In genomic region chr17:61065263-61065773, GRCh38 we compare ENCODE assay signal across 1 cellular context.
TF ChIP-seq lines count a peak whose summit lies in the region.

No MANE protein-coding gene starts in this region.

TF ChIP-seq in SK-N-SH, 30 proteins besides CTCF, POLR2A, EP300 and RAD21 (continued from another document):
- TF ChIP-seq, protein P1, sequence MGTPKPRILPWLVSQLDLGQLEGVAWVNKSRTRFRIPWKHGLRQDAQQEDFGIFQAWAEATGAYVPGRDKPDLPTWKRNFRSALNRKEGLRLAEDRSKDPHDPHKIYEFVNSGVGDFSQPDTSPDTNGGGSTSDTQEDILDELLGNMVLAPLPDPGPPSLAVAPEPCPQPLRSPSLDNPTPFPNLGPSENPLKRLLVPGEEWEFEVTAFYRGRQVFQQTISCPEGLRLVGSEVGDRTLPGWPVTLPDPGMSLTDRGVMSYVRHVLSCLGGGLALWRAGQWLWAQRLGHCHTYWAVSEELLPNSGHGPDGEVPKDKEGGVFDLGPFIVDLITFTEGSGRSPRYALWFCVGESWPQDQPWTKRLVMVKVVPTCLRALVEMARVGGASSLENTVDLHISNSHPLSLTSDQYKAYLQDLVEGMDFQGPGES (IDR thresholded peaks at IDR 0.05; ENCODE audit: low read depth, low read length), result no peak
- no peak for TF ChIP-seq SIN3A (IDR thresholded peaks at IDR 0.05; ENCODE audit: borderline replicate concordance, low read depth, low read length)
- no peak for TF ChIP-seq GATA2 (CRISPR knock-in tag; IDR thresholded peaks at IDR 0.05)
- TF ChIP-seq TCF12 (IDR thresholded peaks at IDR 0.05), result peak; percentile 84
- TF ChIP-seq FOXJ3 (CRISPR knock-in tag; IDR thresholded peaks at IDR 0.05), result no peak
- TF ChIP-seq NRF1 (IDR thresholded peaks at IDR 0.05; ENCODE audit: low read depth, low read length), result no peak
- TF ChIP-seq MAX (IDR thresholded peaks at IDR 0.05; ENCODE audit: low read depth), result 0 out of 2 replicates have a peak, but pooled peaks have one; percentile 28
- no peak; the same call in 1 of the 2 replicates for TF ChIP-seq TEAD4 (IDR thresholded peaks at IDR 0.05; ENCODE audit: borderline replicate concordance, insufficient read depth)
- TF ChIP-seq POLR2AphosphoS5 (IDR thresholded peaks at IDR 0.05; ENCODE audit: low read depth, low read length), result peak; percentile 34; the same call in 1 of the 2 replicates
- TF ChIP-seq NFIC (IDR thresholded peaks at IDR 0.05; ENCODE audit: borderline replicate concordance), result 0 out of 2 replicates have a peak, but pooled peaks have one; percentile 12
- no peak for TF ChIP-seq TAF1 (IDR thresholded peaks at IDR 0.05; ENCODE audit: borderline replicate concordance, low read depth, low read length)
- TF ChIP-seq RXRA (IDR thresholded peaks at IDR 0.05; ENCODE audit: borderline replicate concordance, low read depth), result peak; percentile 99
- TF ChIP-seq RFX5 (IDR thresholded peaks at IDR 0.05; ENCODE audit: low read length), result no peak
- 0 out of 2 replicates have a peak, but pooled peaks have one; percentile 49 for TF ChIP-seq RCOR1 (IDR thresholded peaks at IDR 0.05; ENCODE audit: low read length)
- TF ChIP-seq YY1 (IDR thresholded peaks at IDR 0.05; ENCODE audit: low read depth), result no peak
- peak; percentile 77; the same call in 1 of the 2 replicates for TF ChIP-seq MEF2A (IDR thresholded peaks at IDR 0.05; ENCODE audit: borderline replicate concordance, low read depth)
- no peak for TF ChIP-seq EZH2phosphoT487 (IDR thresholded peaks at IDR 0.05; ENCODE audit: borderline replicate concordance, low read depth)
- TF ChIP-seq GABPA (IDR thresholded peaks at IDR 0.05; ENCODE audit: low read depth), result no peak
- no peak for TF ChIP-seq ELF1 (IDR thresholded peaks at IDR 0.05)
- TF ChIP-seq MXI1 (IDR thresholded peaks at IDR 0.05; ENCODE audit: low read depth, low read length), result peak; percentile 14; the same call in 1 of the 2 replicates
- peak; percentile 54; the same call in 1 of the 2 replicates for TF ChIP-seq FOSL2 (IDR thresholded peaks at IDR 0.05; ENCODE audit: borderline replicate concordance, low read depth)
- TF ChIP-seq, protein P2, sequence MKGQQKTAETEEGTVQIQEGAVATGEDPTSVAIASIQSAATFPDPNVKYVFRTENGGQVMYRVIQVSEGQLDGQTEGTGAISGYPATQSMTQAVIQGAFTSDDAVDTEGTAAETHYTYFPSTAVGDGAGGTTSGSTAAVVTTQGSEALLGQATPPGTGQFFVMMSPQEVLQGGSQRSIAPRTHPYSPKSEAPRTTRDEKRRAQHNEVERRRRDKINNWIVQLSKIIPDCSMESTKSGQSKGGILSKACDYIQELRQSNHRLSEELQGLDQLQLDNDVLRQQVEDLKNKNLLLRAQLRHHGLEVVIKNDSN (IDR thresholded peaks at IDR 0.05; ENCODE audit: borderline replicate concordance, low read depth), result no peak
- TF ChIP-seq CHD2 (IDR thresholded peaks at IDR 0.05; ENCODE audit: low read length, partially characterized antibody), result peak; percentile 49
- TF ChIP-seq, protein P3, sequence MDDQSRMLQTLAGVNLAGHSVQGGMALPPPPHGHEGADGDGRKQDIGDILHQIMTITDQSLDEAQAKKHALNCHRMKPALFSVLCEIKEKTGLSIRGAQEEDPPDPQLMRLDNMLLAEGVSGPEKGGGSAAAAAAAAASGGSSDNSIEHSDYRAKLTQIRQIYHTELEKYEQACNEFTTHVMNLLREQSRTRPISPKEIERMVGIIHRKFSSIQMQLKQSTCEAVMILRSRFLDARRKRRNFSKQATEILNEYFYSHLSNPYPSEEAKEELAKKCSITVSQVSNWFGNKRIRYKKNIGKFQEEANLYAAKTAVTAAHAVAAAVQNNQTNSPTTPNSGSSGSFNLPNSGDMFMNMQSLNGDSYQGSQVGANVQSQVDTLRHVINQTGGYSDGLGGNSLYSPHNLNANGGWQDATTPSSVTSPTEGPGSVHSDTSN (IDR thresholded peaks at IDR 0.05), result peak; percentile 71
- no peak for TF ChIP-seq REST (IDR thresholded peaks at IDR 0.05; ENCODE audit: low read depth, low read length)
- TF ChIP-seq JUND (IDR thresholded peaks at IDR 0.05), result peak; percentile 64
